8 cellular contexts compared by ENCODE assay signal in genomic region chr9:15553528-15553898, GRCh38. TPM values are rescaled to one million over a fixed set of nuclear protein-coding genes. Genes with fewer than 3 reads are reported as not detected.
DNase-seq lines count a peak whose midpoint lies in the region; ATAC-seq and TF ChIP-seq lines count a peak whose summit lies in the region.

No MANE protein-coding gene starts in this region.

- H3K9me3 ChIP-seq in iPS-15b (ENCODE audit: control insufficient read depth, insufficient read depth, low read length): no peaks in the 10 kb centered on the region
- no peaks in the 10 kb centered on the region for H3K9me3 ChIP-seq in suprapubic skin

- H3K36me3 ChIP-seq in iPS-15b (ENCODE audit: control insufficient read depth, insufficient read depth, low read length): no peaks in the 10 kb centered on the region
- no peaks in the 10 kb centered on the region for H3K36me3 ChIP-seq in suprapubic skin

- CTCF ChIA-PET in activated CD8-positive, alpha-beta memory T cell treated with anti-CD3 and anti-CD28 coated beads, Interleukin-2, amount 10 ng/mL, durations not matched to agents 7 days and 5 days (lab: Charles Lee): interaction anchor here (0.7 to 4.1 kb wide), 9 partner anchors 9 to 341 kb away, joined by 3 to 22 read pairs (median 4); partner anchors contain the start of genes PSIP1 and SNAPC3

- H3K36me3 Mint-ChIP-seq in activated CD8-positive, alpha-beta memory T cell treated with anti-CD3 and anti-CD28 coated beads, Interleukin-2, amount 10 ng/mL, durations not matched to agents 7 days and 5 days: no peaks in the 10 kb centered on the region

- H3K4me1 Mint-ChIP-seq in activated CD8-positive, alpha-beta memory T cell treated with anti-CD3 and anti-CD28 coated beads, Interleukin-2, amount 10 ng/mL, durations not matched to agents 7 days and 5 days: peaks cover 16% of the 10 kb centered on the region

- H3K9me3 Mint-ChIP-seq in activated CD8-positive, alpha-beta memory T cell treated with anti-CD3 and anti-CD28 coated beads, Interleukin-2, amount 10 ng/mL, durations not matched to agents 7 days and 5 days (ENCODE audit: low read depth): no peaks in the 10 kb centered on the region

- H3K9ac ChIP-seq in iPS-15b (ENCODE audit: low read depth, low read length): no peak overlapping the region

- H3K4me1 ChIP-seq in iPS-15b (ENCODE audit: control insufficient read depth, insufficient read depth, low read length): no peaks in the 10 kb centered on the region
- peaks cover 14% of the 10 kb centered on the region for H3K4me1 ChIP-seq in suprapubic skin

- H3K4me3 ChIP-seq in iPS-15b (ENCODE audit: low read depth, low read length) (peak overlapping the region; percentile 88), suprapubic skin (peak overlapping the region; percentile 57)

- no peak for TF ChIP-seq POLR2A in suprapubic skin (IDR thresholded peaks at IDR 0.05)

- H3K27me3 ChIP-seq in iPS-15b (ENCODE audit: control insufficient read depth, insufficient read depth, low read length) (peaks cover 12% of the 10 kb centered on the region), suprapubic skin (no peaks in the 10 kb centered on the region)

- ATAC-seq in activated CD8-positive, alpha-beta memory T cell treated with anti-CD3 and anti-CD28 coated beads, Interleukin-2, amount 10 ng/mL, durations not matched to agents 7 days and 5 days: peak; percentile 5
- peak; percentile 25 for ATAC-seq in HG02870 (IDR thresholded peaks at IDR 0.05; ENCODE audit: unreplicated experiment)

- WGBS in suprapubic skin: 2% methylated on average over 9 of the region's 13 CpGs

- no peak for TF ChIP-seq EP300 in suprapubic skin (IDR thresholded peaks at IDR 0.05)

- TF ChIP-seq CTCF in VCaP (conservative IDR thresholded peaks at IDR 0.05) (no peak), suprapubic skin (IDR thresholded peaks at IDR 0.05) (no peak)

- peak overlapping the region; percentile 81 for H3K27ac ChIP-seq in VCaP
- H3K27ac ChIP-seq in suprapubic skin: peak overlapping the region; percentile 81

- peak overlapping the region; percentile 80 for H3K4me3 Mint-ChIP-seq in activated CD8-positive, alpha-beta memory T cell treated with anti-CD3 and anti-CD28 coated beads, Interleukin-2, amount 10 ng/mL, durations not matched to agents 7 days and 5 days

- H3K27me3 Mint-ChIP-seq in activated CD8-positive, alpha-beta memory T cell treated with anti-CD3 and anti-CD28 coated beads, Interleukin-2, amount 10 ng/mL, durations not matched to agents 7 days and 5 days: peaks cover 10% of the 10 kb centered on the region

- H3K27ac Mint-ChIP-seq in activated CD8-positive, alpha-beta memory T cell treated with anti-CD3 and anti-CD28 coated beads, Interleukin-2, amount 10 ng/mL, durations not matched to agents 7 days and 5 days: peak overlapping the region; percentile 87

- no peak for DNase-seq in activated CD8-positive, alpha-beta memory T cell treated with anti-CD3 and anti-CD28 coated beads, Interleukin-2, amount 10 ng/mL, durations not matched to agents 7 days and 5 days
- DNase-seq in activated CD8-positive, alpha-beta memory T cell treated with anti-CD3 and anti-CD28 coated beads for 24 hours: no peak
- DNase-seq in suprapubic skin (ENCODE audit: low spot score in 2 of 2): no peak
- DNase-seq in stimulated activated CD4-positive, alpha-beta T cell treated with anti-CD3 and anti-CD28 coated beads, Interleukin-12 subunit alpha, Interleukin-12 subunit beta, amount 100 ng/mL, for 4 hours: no peak
- no peak for DNase-seq in stimulated activated CD4-positive, alpha-beta T cell treated with anti-CD3 and anti-CD28 coated beads, Interleukin-2, amount 100 ng/mL, for 24 hours

RNA-seq across cellular contexts. Expression of gene CCDC171, which starts 0.7 kb away (rescaled TPM):
- 1 to 10 TPM; 2.5 to 2.9 TPM for total RNA-seq in activated CD8-positive, alpha-beta memory T cell treated with anti-CD3 and anti-CD28 coated beads, Interleukin-2, amount 10 ng/mL, durations not matched to agents 7 days and 5 days
- 10 to 100 TPM in 1 of 4 donors, 1 to 10 TPM in 3; 3.2 to 12.4 (median 7.3) TPM for total RNA-seq in suprapubic skin

RNA-seq across cellular contexts. Expression of gene PSIP1, which starts 42.7 kb away (rescaled TPM):
- total RNA-seq in activated CD8-positive, alpha-beta memory T cell treated with anti-CD3 and anti-CD28 coated beads, Interleukin-2, amount 10 ng/mL, durations not matched to agents 7 days and 5 days: 100 to 1,000 TPM in 1 of 2 experiments, 10 to 100 TPM in 1; 92.6 to 126 TPM
- 10 to 100 TPM; 13.0 to 30.0 (median 16.0) TPM for total RNA-seq in suprapubic skin
